Comparison of ENCODE assay signal across 8 cellular contexts in the genomic region with DNA sequence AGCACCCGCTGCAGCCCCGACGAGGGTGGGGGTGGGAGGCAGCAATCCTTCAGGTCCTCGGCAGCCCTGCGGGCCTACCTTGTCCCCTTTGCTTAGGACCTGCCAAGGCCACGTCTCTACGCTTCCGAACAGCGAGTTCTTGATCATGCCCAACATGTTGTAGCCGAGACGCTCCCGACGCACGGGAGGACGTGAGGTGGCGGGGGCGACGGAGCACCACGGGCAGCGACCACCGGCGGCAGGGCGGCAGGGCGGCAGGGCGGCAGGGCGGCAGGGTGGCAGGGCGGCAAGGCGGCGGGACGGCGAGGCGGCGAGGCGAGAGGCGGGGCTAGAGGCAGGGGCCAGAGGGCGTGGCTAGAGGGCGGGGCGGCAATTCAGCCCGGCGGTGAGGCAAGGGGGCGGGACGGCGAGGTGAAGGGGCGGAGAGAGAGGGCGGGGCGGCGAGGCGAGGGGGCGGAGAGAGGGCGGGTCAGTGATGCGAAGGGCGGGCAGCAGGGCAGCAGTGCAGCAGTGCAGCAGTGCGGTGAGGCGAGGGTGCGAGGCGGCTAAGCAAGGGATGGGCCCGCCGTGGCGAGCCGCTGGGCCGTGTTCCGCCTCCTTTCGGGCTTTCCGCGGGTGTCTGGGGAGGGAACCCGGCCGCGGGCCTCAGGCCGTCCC. TPM values are rescaled to one million over a fixed set of nuclear protein-coding genes. Genes with fewer than 3 reads are reported as not detected.
DNase-seq lines count a peak whose midpoint lies in the region; ATAC-seq, FAIRE-seq and TF ChIP-seq lines count a peak whose summit lies in the region.

A gene with protein sequence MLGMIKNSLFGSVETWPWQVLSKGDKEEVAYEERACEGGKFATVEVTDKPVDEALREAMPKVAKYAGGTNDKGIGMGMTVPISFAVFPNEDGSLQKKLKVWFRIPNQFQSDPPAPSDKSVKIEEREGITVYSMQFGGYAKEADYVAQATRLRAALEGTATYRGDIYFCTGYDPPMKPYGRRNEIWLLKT (minus strand): TSS at position 307 of the 657 bp plus-strand sequence. CDS start 151 bp downstream, at position 156.

- no peak for TF ChIP-seq CTCF in LNCaP clone FGC (IDR thresholded peaks at IDR 0.05; ENCODE audit: control insufficient read depth, extremely low read depth, insufficient read depth)
- TF ChIP-seq CTCF in fibroblast of mammary gland (conservative IDR thresholded peaks at IDR 0.05; ENCODE audit: control insufficient read depth, insufficient read depth, low read depth, low read length): no peak
- no peak for TF ChIP-seq CTCF in natural killer cell (IDR thresholded peaks at IDR 0.05)

- peak within 1 kb of the TSS; percentile 92 for H3K4me3 Mint-ChIP-seq in natural killer cell

- no peaks in the 10 kb centered on the region for H3K9me3 Mint-ChIP-seq in natural killer cell

- DNase-seq in DMS53 treated with DMSO at 0.1 percent for 48 hours (lab: John Stamatoyannopoulos, UW; ENCODE audit: unreplicated experiment) (peak; percentile 87), H54 (ENCODE audit: insufficient read length, low spot score) (peak; percentile 89), LNCaP clone FGC (ENCODE audit: low read depth) (no peak), fibroblast of mammary gland (ENCODE audit: low read depth) (peak; percentile 78), natural killer cell (peak; percentile 96)
- peak; percentile 94 for DNase-seq in activated effector memory CD4-positive, alpha-beta T cell treated with Interleukin-2 at 50 U/mL for 16 hours
- peak; percentile 80 to 97 (median 94) for DNase-seq in stimulated activated naive CD4-positive, alpha-beta T cell (lab: John Stamatoyannopoulos, UW)

- peak; percentile 89 to 99 (median 92) for ATAC-seq in natural killer cell

- intact Hi-C loops in natural killer cell (cut with micrococcal nuclease): loop anchor here (1.0 to 10.0 kb wide), 3 partner anchors 98 to 645 kb away; partner anchors contain the start of genes BORCS5 and MANSC1

- H3K36me3 Mint-ChIP-seq in natural killer cell: no peaks in the 10 kb centered on the region

- peak within 1 kb of the TSS; percentile 78 to 89 for H3K27ac Mint-ChIP-seq in natural killer cell

- H3K4me3 ChIP-seq in LNCaP clone FGC (ENCODE audit: low read depth, low read length) (peak within 1 kb of the TSS; percentile 85), fibroblast of mammary gland (ENCODE audit: control insufficient read depth, low read depth, low read length) (peak within 1 kb of the TSS; percentile 92)

- peaks cover 0 to 4% of the 10 kb centered on the region in 2 donors for H3K27me3 Mint-ChIP-seq in natural killer cell (ENCODE audit: low read depth in 2 of 2)

- no peak for FAIRE-seq in H54 (lab: Jason Lieb, UNC)

- peaks cover 24 to 46% of the 10 kb centered on the region in 2 donors for H3K4me1 Mint-ChIP-seq in natural killer cell

- TF ChIP-seq POLR2A in H54 (IDR thresholded peaks at IDR 0.05; ENCODE audit: low read depth, low read length) (peak; percentile 98), Raji (IDR thresholded peaks at IDR 0.05; ENCODE audit: insufficient read depth, low read depth, low read length) (peak; percentile 63)

RNA-seq across cellular contexts. Expression of the gene that starts here (rescaled TPM):
- total RNA-seq in natural killer cell: 10 to 100 TPM; 10.8 to 13.5 (median 11.9) TPM
